Comparison of ENCODE assay signal across 7 cellular contexts in the genomic region with DNA sequence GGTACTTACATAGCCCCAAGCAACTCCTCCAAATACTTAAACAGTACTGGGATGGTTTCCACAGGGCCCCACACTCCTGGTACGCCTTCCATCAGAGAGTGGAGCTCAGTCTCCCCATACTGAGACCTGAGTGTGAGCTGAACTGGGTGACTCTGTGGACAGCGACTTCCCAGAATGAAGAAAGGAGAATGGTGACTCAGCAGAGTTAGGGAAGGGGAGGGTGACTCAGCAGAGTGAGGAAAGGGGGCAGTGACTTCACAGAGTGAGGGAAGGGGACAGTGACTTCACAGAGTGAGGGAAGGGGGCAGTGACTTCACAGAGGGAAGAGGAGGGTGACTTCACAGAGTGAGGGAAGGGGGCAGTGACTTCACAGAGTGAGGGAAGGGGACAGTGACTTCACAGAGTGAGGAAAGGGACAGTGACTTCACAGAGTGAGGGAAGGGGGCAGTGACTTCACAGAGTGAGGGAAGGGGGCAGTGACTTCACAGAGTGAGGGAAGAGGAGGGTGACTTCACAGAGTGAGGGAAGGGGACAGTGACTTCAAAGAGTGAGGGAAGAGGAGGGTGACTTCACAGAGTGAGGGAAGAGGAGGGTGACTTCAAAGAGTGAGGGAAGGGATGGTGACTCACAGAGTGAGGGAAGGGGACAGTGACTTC.
DNase-seq lines count a peak whose midpoint lies in the region; TF ChIP-seq lines count a peak whose summit lies in the region.
"Not testable (repeated sequence)": the region's sequence is repeated elsewhere in the genome, so short reads cannot be mapped to it uniquely, and the experiment has no call there.

No MANE protein-coding gene starts in this region.

- H3K27ac ChIP-seq in cardiac muscle cell: not testable (repeated sequence)

- intact Hi-C loops in activated CD4-positive, alpha-beta T cell treated with anti-CD3 and anti-CD28 coated beads, Interleukin-2, amount 10 ng/mL, durations not matched to agents 24 days and 14 days (cut with micrococcal nuclease): not testable (repeated sequence)

- H3K27me3 Mint-ChIP-seq in activated CD4-positive, alpha-beta T cell treated with anti-CD3 and anti-CD28 coated beads, Interleukin-2, amount 10 ng/mL, durations not matched to agents 24 days and 14 days: peaks cover 24% of the 10 kb centered on the region

- TF ChIP-seq CTCF in choroid plexus epithelial cell (conservative IDR thresholded peaks at IDR 0.05; ENCODE audit: low read depth, low read length); cardiac muscle cell (IDR thresholded peaks at IDR 0.05; ENCODE audit: low read depth, low read length): not testable (repeated sequence)

- not testable (repeated sequence) for H3K9me3 ChIP-seq in cardiac muscle cell (ENCODE audit: low read depth)

- not testable (repeated sequence) for H3K36me3 ChIP-seq in cardiac muscle cell

- H3K4me1 ChIP-seq in cardiac muscle cell (ENCODE audit: low read depth): not testable (repeated sequence)

- not testable (repeated sequence) for H3K4me3 Mint-ChIP-seq in activated CD4-positive, alpha-beta T cell treated with anti-CD3 and anti-CD28 coated beads, Interleukin-2, amount 10 ng/mL, durations not matched to agents 24 days and 14 days

- peak overlapping the region; percentile 67 for H3K27ac Mint-ChIP-seq in activated CD4-positive, alpha-beta T cell treated with anti-CD3 and anti-CD28 coated beads, Interleukin-2, amount 10 ng/mL, durations not matched to agents 24 days and 14 days

- DNase-seq in ELF-1 (ENCODE audit: low read depth, low spot score): peak; percentile 71
- DNase-seq in LHCN-M2 (ENCODE audit: low read depth): peak; percentile 50
- DNase-seq in activated CD4-positive, alpha-beta T cell treated with anti-CD3 and anti-CD28 coated beads, Interleukin-2, amount 10 ng/mL, durations not matched to agents 24 days and 14 days: not testable (repeated sequence)
- DNase-seq in choroid plexus epithelial cell (ENCODE audit: low read depth): peak; percentile 61
- DNase-seq in cardiac muscle cell (ENCODE audit: low read depth in 1 of 2, low spot score in 1 of 2): peak; percentile 44 to 65
- peak; percentile 59 for DNase-seq in myocyte (ENCODE audit: low read depth)

- not testable (repeated sequence) for H3K9me3 Mint-ChIP-seq in activated CD4-positive, alpha-beta T cell treated with anti-CD3 and anti-CD28 coated beads, Interleukin-2, amount 10 ng/mL, durations not matched to agents 24 days and 14 days

- H3K36me3 Mint-ChIP-seq in activated CD4-positive, alpha-beta T cell treated with anti-CD3 and anti-CD28 coated beads, Interleukin-2, amount 10 ng/mL, durations not matched to agents 24 days and 14 days (ENCODE audit: low read depth): not testable (repeated sequence)

- H3K4me1 Mint-ChIP-seq in activated CD4-positive, alpha-beta T cell treated with anti-CD3 and anti-CD28 coated beads, Interleukin-2, amount 10 ng/mL, durations not matched to agents 24 days and 14 days: not testable (repeated sequence)

- H3K27me3 ChIP-seq in cardiac muscle cell: not testable (repeated sequence)

- H3K4me3 ChIP-seq in choroid plexus epithelial cell (ENCODE audit: low read depth, low read length); cardiac muscle cell: not testable (repeated sequence)

TF ChIP-seq in PFSK-1, 5 proteins besides CTCF, POLR2A, EP300 and RAD21:
- TF ChIP-seq, protein P1, sequence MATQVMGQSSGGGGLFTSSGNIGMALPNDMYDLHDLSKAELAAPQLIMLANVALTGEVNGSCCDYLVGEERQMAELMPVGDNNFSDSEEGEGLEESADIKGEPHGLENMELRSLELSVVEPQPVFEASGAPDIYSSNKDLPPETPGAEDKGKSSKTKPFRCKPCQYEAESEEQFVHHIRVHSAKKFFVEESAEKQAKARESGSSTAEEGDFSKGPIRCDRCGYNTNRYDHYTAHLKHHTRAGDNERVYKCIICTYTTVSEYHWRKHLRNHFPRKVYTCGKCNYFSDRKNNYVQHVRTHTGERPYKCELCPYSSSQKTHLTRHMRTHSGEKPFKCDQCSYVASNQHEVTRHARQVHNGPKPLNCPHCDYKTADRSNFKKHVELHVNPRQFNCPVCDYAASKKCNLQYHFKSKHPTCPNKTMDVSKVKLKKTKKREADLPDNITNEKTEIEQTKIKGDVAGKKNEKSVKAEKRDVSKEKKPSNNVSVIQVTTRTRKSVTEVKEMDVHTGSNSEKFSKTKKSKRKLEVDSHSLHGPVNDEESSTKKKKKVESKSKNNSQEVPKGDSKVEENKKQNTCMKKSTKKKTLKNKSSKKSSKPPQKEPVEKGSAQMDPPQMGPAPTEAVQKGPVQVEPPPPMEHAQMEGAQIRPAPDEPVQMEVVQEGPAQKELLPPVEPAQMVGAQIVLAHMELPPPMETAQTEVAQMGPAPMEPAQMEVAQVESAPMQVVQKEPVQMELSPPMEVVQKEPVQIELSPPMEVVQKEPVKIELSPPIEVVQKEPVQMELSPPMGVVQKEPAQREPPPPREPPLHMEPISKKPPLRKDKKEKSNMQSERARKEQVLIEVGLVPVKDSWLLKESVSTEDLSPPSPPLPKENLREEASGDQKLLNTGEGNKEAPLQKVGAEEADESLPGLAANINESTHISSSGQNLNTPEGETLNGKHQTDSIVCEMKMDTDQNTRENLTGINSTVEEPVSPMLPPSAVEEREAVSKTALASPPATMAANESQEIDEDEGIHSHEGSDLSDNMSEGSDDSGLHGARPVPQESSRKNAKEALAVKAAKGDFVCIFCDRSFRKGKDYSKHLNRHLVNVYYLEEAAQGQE (IDR thresholded peaks at IDR 0.05; ENCODE audit: insufficient read depth in 1 of 2, low read depth in 2 of 2, low read length in 2 of 2): peak; percentile 66 to 84; a peak in 3 of 4 replicates
